Comparison of ENCODE assay signal across 20 cellular contexts in the genomic region with DNA sequence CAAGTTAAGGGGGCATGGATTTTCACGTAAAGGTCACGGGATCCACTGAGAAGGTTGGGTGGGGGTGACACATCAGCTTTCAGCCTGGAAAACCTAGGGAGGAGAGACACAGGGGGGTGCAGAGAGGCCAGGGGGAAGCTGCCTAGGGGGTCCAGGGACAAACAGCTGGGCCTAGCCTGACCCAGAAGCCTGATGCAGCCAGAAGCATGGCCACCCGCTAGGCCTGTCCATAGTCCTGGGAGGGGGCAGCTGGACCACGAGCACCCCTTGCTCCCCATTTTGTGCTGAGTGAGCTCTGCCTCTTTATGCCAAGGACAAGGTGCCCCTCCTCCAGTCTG.
DNase-seq lines count a peak whose midpoint lies in the region; ATAC-seq, FAIRE-seq and TF ChIP-seq lines count a peak whose summit lies in the region.
"Had no signal": no experiment of that assay in that cellular context is flagged by ENCODE, and none has a peak within 500 bp of the region (broad histone marks: within the 10 kb centered on the region; RNA-seq: fewer than 3 reads in every experiment).

No MANE protein-coding gene starts in this region.

- no peak overlapping the region for H3K27ac Mint-ChIP-seq in CD4-positive, alpha-beta memory T cell
- H3K27ac Mint-ChIP-seq: B cell; CD8-positive, alpha-beta T cell had no signal

- no peak overlapping the region for H3K4me3 Mint-ChIP-seq in CD4-positive, alpha-beta memory T cell
- H3K4me3 Mint-ChIP-seq: B cell; CD8-positive, alpha-beta T cell had no signal

- POLR2A ChIA-PET in HepG2 (lab: Yijun Ruan, JAX), result interaction anchor here (1.0 to 1.9 kb wide), 2 partner anchors 9 to 62 kb away, joined by 6 to 7 read pairs; no protein-coding TSS in a partner anchor
- POLR2A ChIA-PET in CD4-positive, alpha-beta memory T cell (lab: Charles Lee; ENCODE audit: partially characterized antibody), result no interaction called here

- peaks cover 7 to 8% of the 10 kb centered on the region in 2 donors for H3K27me3 Mint-ChIP-seq in CD4-positive, alpha-beta memory T cell
- H3K27me3 Mint-ChIP-seq: B cell had no signal

- peaks cover 0 to 10% of the 10 kb centered on the region in 2 experiments; a peak in 3 of 5 replicates for H3K27me3 ChIP-seq in HepG2 (ENCODE audit: control insufficient read depth in 1 of 2, insufficient read depth in 2 of 2, low read length in 2 of 2)
- H3K27me3 ChIP-seq in CD4-positive, alpha-beta memory T cell (ENCODE audit: insufficient read depth, low read length), result no peaks in the 10 kb centered on the region

- TF ChIP-seq EP300 in HepG2 (IDR thresholded peaks at IDR 0.05; ENCODE audit: low read depth in 2 of 2, low read length in 2 of 2) (no peak), HepG2 (CRISPR knock-in tag; IDR thresholded peaks at IDR 0.05; ENCODE audit: borderline replicate concordance) (no peak)

- H3K27ac ChIP-seq in KOPT-K1 (ENCODE audit: low read depth, low read length, poor library complexity, severe bottlenecking) (peak overlapping the region; percentile 96), HepG2 (ENCODE audit: extremely low read length, insufficient read depth, low read length) (no peak overlapping the region)
- no peak overlapping the region for H3K27ac ChIP-seq in CD4-positive, alpha-beta memory T cell (ENCODE audit: low read depth, low read length)
- H3K27ac ChIP-seq: KMS-11 had no signal

- no peak for FAIRE-seq in HepG2 (lab: Jason Lieb, UNC)
- FAIRE-seq: GM12891 had no signal

- in situ Hi-C loops in HepG2 (cut with HindIII; ENCODE audit: extremely low pct_ligation_motif_present, low pct_unique_long_range_greater_than_20kb), result no loop called here

- DNase-seq in activated CD8-positive, alpha-beta memory T cell treated with anti-CD3 and anti-CD28 coated beads for 24 hours, result peak; percentile 42
- DNase-seq in activated CD8-positive, alpha-beta memory T cell treated with anti-CD3 and anti-CD28 coated beads, Interleukin-2, amount 50 U/mL, for 48 hours, result no peak
- DNase-seq in HepG2 (ENCODE audit: low spot score) (no peak), posterior vena cava (ENCODE audit: low spot score) (peak; percentile 60)
- no peak for DNase-seq in stimulated activated CD4-positive, alpha-beta T cell treated with anti-CD3 and anti-CD28 coated beads, Interleukin-4, amount 100 ng/mL, for 4 hours
- no peak for DNase-seq in CD4-positive, alpha-beta memory T cell
- DNase-seq: Calu3, DMS53, NCI-H187, NCI-H2107, NCI-H2227 treated with DMSO at 0.1 percent for 48 hours, NCI-H510A treated with DMSO at 0.1 percent for 48 hours, NCI-H82, OCI-M1, SHP77 had no signal

- peaks cover 49% of the 10 kb centered on the region for H3K4me1 ChIP-seq in HepG2 (ENCODE audit: insufficient read depth, low read length)
- H3K4me1 ChIP-seq in CD4-positive, alpha-beta memory T cell (ENCODE audit: insufficient read depth, low read length), result no peaks in the 10 kb centered on the region

- no peak for TF ChIP-seq CTCF in HepG2 (CRISPR knock-in tag; IDR thresholded peaks at IDR 0.05)

- no peak overlapping the region for H2AFZ ChIP-seq in HepG2 (ENCODE audit: low read length)

- no peaks in the 10 kb centered on the region for H4K20me1 ChIP-seq in HepG2 (ENCODE audit: insufficient read depth, low read length)

- peaks cover 0 to 5% (median 0%) of the 10 kb centered on the region in 8 donors for H3K9me3 Mint-ChIP-seq in CD4-positive, alpha-beta memory T cell
- H3K9me3 Mint-ChIP-seq: CD8-positive, alpha-beta T cell had no signal

- H3K4me3 ChIP-seq in HepG2 (replicated peaks in 1 of 3; ENCODE audit: insufficient read depth in 1 of 3, low read depth in 2 of 3, low read length in 3 of 3), result peak overlapping the region in 1 of 3 experiments; percentile 27; a peak in 1 of 6 replicates
- no peak overlapping the region for H3K4me3 ChIP-seq in CD4-positive, alpha-beta memory T cell (ENCODE audit: low read length in 2 of 2)

- peak overlapping the region; percentile 61 for H3K4me2 ChIP-seq in HepG2 (ENCODE audit: low read depth, low read length)
- H3K4me2 ChIP-seq: KMS-11 had no signal

- ATAC-seq in HepG2, result peak; percentile 53
- ATAC-seq: CD8-positive, alpha-beta T cell had no signal

- H3K79me2 ChIP-seq in HepG2 (ENCODE audit: insufficient read depth, low read length), result no peaks in the 10 kb centered on the region

- H3K36me3 ChIP-seq in KOPT-K1 (ENCODE audit: insufficient read depth, low read length), result no peaks in the 10 kb centered on the region
- H3K36me3 ChIP-seq in HepG2 (replicated peaks in 1 of 2; ENCODE audit: control insufficient read depth in 1 of 2, insufficient read depth in 2 of 2, low read length in 2 of 2), result no peaks in the 10 kb centered on the region
- H3K36me3 ChIP-seq in CD4-positive, alpha-beta memory T cell (ENCODE audit: insufficient read depth, low read length), result no peaks in the 10 kb centered on the region

- H3K9me3 ChIP-seq in KOPT-K1 (ENCODE audit: insufficient read depth, low read length, poor library complexity, severe bottlenecking) (no peaks in the 10 kb centered on the region), HepG2 (ENCODE audit: low read length) (no peaks in the 10 kb centered on the region)
- no peaks in the 10 kb centered on the region for H3K9me3 ChIP-seq in CD4-positive, alpha-beta memory T cell (ENCODE audit: control insufficient read depth in 1 of 2, low read length in 2 of 2)

- no peaks in the 10 kb centered on the region for H3K4me1 Mint-ChIP-seq in CD4-positive, alpha-beta memory T cell
- H3K4me1 Mint-ChIP-seq: B cell had no signal

- 28% methylated on average over 2 of the region's 4 CpGs for WGBS in HepG2 (ENCODE audit: low lambda C conversion rate)

- TF ChIP-seq POLR2A in HepG2 (IDR thresholded peaks at IDR 0.05; ENCODE audit: insufficient read depth in 1 of 2, low read depth in 2 of 2, low read length in 2 of 2), result no peak

- no TSS peak for BruUV-seq in HepG2 (replicated peaks; lab: Mats Ljungman, UMichigan)

- CTCF ChIA-PET in HepG2 (lab: Yijun Ruan, JAX; ENCODE audit: low intra/inter-chr PET ratio, low total read pairs), result no interaction called here
- CTCF ChIA-PET in CD4-positive, alpha-beta memory T cell (lab: Charles Lee; ENCODE audit: partially characterized antibody), result no interaction called here

- no peaks in the 10 kb centered on the region for H3K36me3 Mint-ChIP-seq in CD4-positive, alpha-beta memory T cell
- H3K36me3 Mint-ChIP-seq: CD8-positive, alpha-beta T cell had no signal

- TF ChIP-seq RAD21 in HepG2 (CRISPR knock-in tag; IDR thresholded peaks at IDR 0.05), result no peak

- intact Hi-C loops in HepG2 (cut with micrococcal nuclease; ENCODE audit: unreplicated experiment) (no loop called here), posterior vena cava (cut with DNase I) (no loop called here)
- intact Hi-C loops in CD4-positive, alpha-beta memory T cell (cut with micrococcal nuclease), result no loop called here

- H3K9ac ChIP-seq in HepG2 (ENCODE audit: insufficient read depth, low read depth, low read length), result no peak overlapping the region
- H3K9ac ChIP-seq: KMS-11 had no signal

TF ChIP-seq in HepG2, 621 proteins besides CTCF, POLR2A, EP300 and RAD21:
- TF ChIP-seq ZNF564 (CRISPR knock-in tag; IDR thresholded peaks at IDR 0.05), result 0 out of 2 replicates have a peak, but pooled peaks have one; percentile 24
- peak; percentile 66; the same call in 1 of the 2 replicates for TF ChIP-seq ZSCAN21 (CRISPR knock-in tag; IDR thresholded peaks at IDR 0.05; ENCODE audit: borderline replicate concordance)
- TF ChIP-seq ARNTL (CRISPR knock-in tag; IDR thresholded peaks at IDR 0.05), result no peak
- peak; percentile 44; the same call in 1 of the 2 replicates for TF ChIP-seq ZBTB20 (CRISPR knock-in tag; IDR thresholded peaks at IDR 0.05; ENCODE audit: borderline replicate concordance, low read depth)
- TF ChIP-seq ZNF580 (CRISPR knock-in tag; IDR thresholded peaks at IDR 0.05; ENCODE audit: borderline replicate concordance, low read depth), result no peak
- 0 out of 2 replicates have a peak, but pooled peaks have one; percentile 21 for TF ChIP-seq CCDC6 (CRISPR knock-in tag; IDR thresholded peaks at IDR 0.05)
- TF ChIP-seq, protein P1, sequence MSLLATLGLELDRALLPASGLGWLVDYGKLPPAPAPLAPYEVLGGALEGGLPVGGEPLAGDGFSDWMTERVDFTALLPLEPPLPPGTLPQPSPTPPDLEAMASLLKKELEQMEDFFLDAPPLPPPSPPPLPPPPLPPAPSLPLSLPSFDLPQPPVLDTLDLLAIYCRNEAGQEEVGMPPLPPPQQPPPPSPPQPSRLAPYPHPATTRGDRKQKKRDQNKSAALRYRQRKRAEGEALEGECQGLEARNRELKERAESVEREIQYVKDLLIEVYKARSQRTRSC (CRISPR knock-in tag; IDR thresholded peaks at IDR 0.05; ENCODE audit: low read depth), result 0 out of 2 replicates have a peak, but pooled peaks have one; percentile 47

Comparison
In these comparisons a context has a peak if more than half of its experiments do, and no peak if none do; other contexts are left out.
1. DNase-seq: peak in activated CD8-positive, alpha-beta memory T cell treated with anti-CD3 and anti-CD28 coated beads for 24 hours (single experiment) and posterior vena cava (single experiment); none in activated CD8-positive, alpha-beta memory T cell treated with anti-CD3 and anti-CD28 coated beads, Interleukin-2, amount 50 U/mL, for 48 hours (single experiment), HepG2 (single experiment), stimulated activated CD4-positive, alpha-beta T cell treated with anti-CD3 and anti-CD28 coated beads, Interleukin-4, amount 100 ng/mL, for 4 hours (0 of 2) and CD4-positive, alpha-beta memory T cell (0 of 5).